ENCODE assay signal across 1 cellular context in the genomic region with DNA sequence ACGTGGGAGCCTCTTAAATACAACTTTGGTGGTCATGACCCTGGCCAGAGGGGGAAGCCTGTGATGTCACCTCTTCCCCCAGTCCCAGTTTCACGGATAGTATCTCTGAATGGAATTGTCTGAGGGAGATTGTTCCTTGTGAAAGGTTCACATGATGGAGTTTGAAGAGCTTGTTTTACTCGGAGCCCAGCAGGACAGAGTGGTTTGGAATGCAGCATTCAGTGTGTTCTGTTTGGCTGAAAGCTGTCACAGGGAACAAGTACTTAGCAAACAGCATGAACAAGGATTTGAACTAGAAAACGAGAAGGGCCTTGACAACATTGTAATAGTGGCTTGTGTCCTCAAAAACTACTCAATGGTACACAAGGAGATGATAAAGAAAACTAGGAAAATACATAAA.
TF ChIP-seq lines count a peak whose summit lies in the region.

No MANE protein-coding gene starts in this region.

TF ChIP-seq in HepG2, 621 proteins besides CTCF, POLR2A, EP300 and RAD21 (continued from another document):
- TF ChIP-seq, protein P1, sequence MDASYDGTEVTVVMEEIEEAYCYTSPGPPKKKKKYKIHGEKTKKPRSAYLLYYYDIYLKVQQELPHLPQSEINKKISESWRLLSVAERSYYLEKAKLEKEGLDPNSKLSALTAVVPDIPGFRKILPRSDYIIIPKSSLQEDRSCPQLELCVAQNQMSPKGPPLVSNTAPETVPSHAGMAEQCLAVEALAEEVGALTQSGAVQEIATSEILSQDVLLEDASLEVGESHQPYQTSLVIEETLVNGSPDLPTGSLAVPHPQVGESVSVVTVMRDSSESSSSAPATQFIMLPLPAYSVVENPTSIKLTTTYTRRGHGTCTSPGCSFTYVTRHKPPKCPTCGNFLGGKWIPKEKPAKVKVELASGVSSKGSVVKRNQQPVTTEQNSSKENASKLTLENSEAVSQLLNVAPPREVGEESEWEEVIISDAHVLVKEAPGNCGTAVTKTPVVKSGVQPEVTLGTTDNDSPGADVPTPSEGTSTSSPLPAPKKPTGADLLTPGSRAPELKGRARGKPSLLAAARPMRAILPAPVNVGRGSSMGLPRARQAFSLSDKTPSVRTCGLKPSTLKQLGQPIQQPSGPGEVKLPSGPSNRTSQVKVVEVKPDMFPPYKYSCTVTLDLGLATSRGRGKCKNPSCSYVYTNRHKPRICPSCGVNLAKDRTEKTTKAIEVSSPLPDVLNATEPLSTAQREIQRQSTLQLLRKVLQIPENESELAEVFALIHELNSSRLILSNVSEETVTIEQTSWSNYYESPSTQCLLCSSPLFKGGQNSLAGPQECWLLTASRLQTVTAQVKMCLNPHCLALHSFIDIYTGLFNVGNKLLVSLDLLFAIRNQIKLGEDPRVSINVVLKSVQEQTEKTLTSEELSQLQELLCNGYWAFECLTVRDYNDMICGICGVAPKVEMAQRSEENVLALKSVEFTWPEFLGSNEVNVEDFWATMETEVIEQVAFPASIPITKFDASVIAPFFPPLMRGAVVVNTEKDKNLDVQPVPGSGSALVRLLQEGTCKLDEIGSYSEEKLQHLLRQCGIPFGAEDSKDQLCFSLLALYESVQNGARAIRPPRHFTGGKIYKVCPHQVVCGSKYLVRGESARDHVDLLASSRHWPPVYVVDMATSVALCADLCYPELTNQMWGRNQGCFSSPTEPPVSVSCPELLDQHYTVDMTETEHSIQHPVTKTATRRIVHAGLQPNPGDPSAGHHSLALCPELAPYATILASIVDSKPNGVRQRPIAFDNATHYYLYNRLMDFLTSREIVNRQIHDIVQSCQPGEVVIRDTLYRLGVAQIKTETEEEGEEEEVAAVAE (CRISPR knock-in tag; IDR thresholded peaks at IDR 0.05; ENCODE audit: borderline replicate concordance) = no peak
- TF ChIP-seq SIX1 (CRISPR knock-in tag; IDR thresholded peaks at IDR 0.05; ENCODE audit: borderline replicate concordance) = no peak
- no peak for TF ChIP-seq ZNF501 (CRISPR knock-in tag; IDR thresholded peaks at IDR 0.05)
